25 cellular contexts compared by ENCODE assay signal in genomic region chr12:93712204-93712603, GRCh38. TPM values are rescaled to one million over a fixed set of nuclear protein-coding genes. Genes with fewer than 3 reads are reported as not detected.
DNase-seq lines count a peak whose midpoint lies in the region; ATAC-seq and TF ChIP-seq lines count a peak whose summit lies in the region.
"Had no signal": no experiment of that assay in that cellular context is flagged by ENCODE, and none has a peak within 500 bp of the region (broad histone marks: within the 10 kb centered on the region; RNA-seq: fewer than 3 reads in every experiment).

No MANE protein-coding gene starts in this region.

- H2BK120ac ChIP-seq in mesendoderm (ENCODE audit: low read depth, low read length): no peak overlapping the region

- H4K5ac ChIP-seq in mesendoderm (ENCODE audit: low read length): no peak overlapping the region

- no peak overlapping the region for H3K9ac ChIP-seq in mesendoderm (ENCODE audit: low read length)

- H3K4me1 Mint-ChIP-seq in T-helper 17 cell (peaks cover 3% of the 10 kb centered on the region), mesothelial cell of epicardium (peaks cover 5% of the 10 kb centered on the region)
- H3K4me1 Mint-ChIP-seq in activated T-cell treated with anti-CD3 and anti-CD28 coated beads, Interleukin-2, amount 50 U/mL, for 4 hours (ENCODE audit: low read depth): peaks cover 2% of the 10 kb centered on the region

- H3K27me3 ChIP-seq in gastrocnemius medialis (no peaks in the 10 kb centered on the region), mesendoderm (ENCODE audit: insufficient read depth, low read length, poor library complexity) (no peaks in the 10 kb centered on the region)
- H3K27me3 ChIP-seq: adrenal gland, brain microvascular endothelial cell, colonic mucosa had no signal

- ATAC-seq in T-helper 17 cell (no peak), left lobe of liver (peak; percentile 37), gastrocnemius medialis (no peak), HG02763 (IDR thresholded peaks at IDR 0.05; ENCODE audit: unreplicated experiment) (no peak)
- ATAC-seq in activated T-cell treated with anti-CD3 and anti-CD28 coated beads, Interleukin-2, amount 50 U/mL, for 4 hours: no peak
- ATAC-seq: activated CD8-positive, alpha-beta T cell treated with anti-CD3 and anti-CD28 coated beads for 36 hours; effector memory CD8-positive, alpha-beta T cell; naive thymus-derived CD4-positive, alpha-beta T cell; stimulated activated naive CD8-positive, alpha-beta T cell treated with anti-CD3 and anti-CD28 coated beads, Interleukin-15, Interleukin-2, amounts not matched to agents 100 U/mL and 50 U/mL, for 24 hours had no signal

- no peak overlapping the region for H3K56ac ChIP-seq in mesendoderm (ENCODE audit: low read length)

- no peaks in the 10 kb centered on the region for H3K36me3 Mint-ChIP-seq in T-helper 17 cell (ENCODE audit: low read depth)
- peaks cover 14% of the 10 kb centered on the region for H3K36me3 Mint-ChIP-seq in activated T-cell treated with anti-CD3 and anti-CD28 coated beads, Interleukin-2, amount 50 U/mL, for 4 hours (ENCODE audit: insufficient read depth)
- H3K36me3 Mint-ChIP-seq in mesothelial cell of epicardium: peaks cover 11% of the 10 kb centered on the region

- no peaks in the 10 kb centered on the region for H3K79me2 ChIP-seq in mesendoderm (ENCODE audit: control insufficient read depth, insufficient read depth, low read length)

- H3K9me3 Mint-ChIP-seq in activated T-cell treated with anti-CD3 and anti-CD28 coated beads, Interleukin-2, amount 50 U/mL, for 4 hours: peaks cover 12% of the 10 kb centered on the region
- H3K9me3 Mint-ChIP-seq in mesothelial cell of epicardium: peaks cover 27% of the 10 kb centered on the region
- H3K9me3 Mint-ChIP-seq: effector memory CD8-positive, alpha-beta T cell had no signal

- no peak overlapping the region for H3K4me2 ChIP-seq in mesendoderm (ENCODE audit: low read length)

- H3K36me3 ChIP-seq in HEK293 (ENCODE audit: control insufficient read depth in 2 of 2, insufficient read depth in 1 of 2, low read length in 2 of 2) (no peaks in the 10 kb centered on the region), gastrocnemius medialis (peaks cover 0 to 4% of the 10 kb centered on the region in 2 donors), mesendoderm (ENCODE audit: control insufficient read depth, insufficient read depth, low read length) (no peaks in the 10 kb centered on the region)
- H3K36me3 ChIP-seq: adrenal gland, brain microvascular endothelial cell, colonic mucosa had no signal

- in situ Hi-C loops in gastrocnemius medialis (cut with MboI; ENCODE audit: low sequenced_read_pairs in 4 of 4): no loop called here

- 100% methylated on average over 1 of the region's 3 CpGs for WGBS in mesendoderm (ENCODE audit: extremely low coverage, insufficient coverage, low lambda C conversion rate)

- no peak overlapping the region for H3K18ac ChIP-seq in mesendoderm (ENCODE audit: low read length)

- no peak overlapping the region for H2BK15ac ChIP-seq in mesendoderm (replicated peaks; ENCODE audit: low read depth)

- no peak overlapping the region for H3K4ac ChIP-seq in mesendoderm (ENCODE audit: low read depth, low read length)

- TF ChIP-seq POLR2A in gastrocnemius medialis (IDR thresholded peaks at IDR 0.05): no peak

- H3K27ac Mint-ChIP-seq in T-helper 17 cell (peak overlapping the region; percentile 16), mesothelial cell of epicardium (no peak overlapping the region)
- H3K27ac Mint-ChIP-seq: activated CD8-positive, alpha-beta T cell treated with anti-CD3 and anti-CD28 coated beads for 36 hours; CD8-positive, alpha-beta memory T cell; naive thymus-derived CD4-positive, alpha-beta T cell had no signal

- intact Hi-C loops in gastrocnemius medialis (cut with DNase I; ENCODE audit: low total_unique reads): no loop called here

- H3K4me1 ChIP-seq in HEK293 (ENCODE audit: control insufficient read depth, insufficient read depth, low read length) (0 out of 2 replicates have a peak, but pooled peaks cover 6% of the 10 kb centered on the region), gastrocnemius medialis (peaks cover 28 to 41% of the 10 kb centered on the region in 2 donors), mesendoderm (ENCODE audit: control insufficient read depth, low read depth, low read length) (no peaks in the 10 kb centered on the region)
- H3K4me1 ChIP-seq: colonic mucosa had no signal

- H3K23ac ChIP-seq in mesendoderm (ENCODE audit: low read length): no peak overlapping the region

- TF ChIP-seq CTCF in HEK293 (tag by site-specific recombination; IDR thresholded peaks at IDR 0.05) (no peak), gastrocnemius medialis (IDR thresholded peaks at IDR 0.05 in 4 of 5, conservative IDR thresholded peaks at IDR 0.05 in 1 of 5) (no peak), mesothelial cell of epicardium (IDR thresholded peaks at IDR 0.05; ENCODE audit: unreplicated experiment) (no peak)

- no peak overlapping the region for H2AK5ac ChIP-seq in mesendoderm (ENCODE audit: low read length)

- CTCF ChIA-PET in HEK293 (lab: Yijun Ruan, JAX): interaction anchor here (0.6 kb wide), 2 partner anchors 208 to 391 kb away, joined by 3 read pairs; no protein-coding TSS in a partner anchor

- H3K27me3 Mint-ChIP-seq in T-helper 17 cell: no peaks in the 10 kb centered on the region
- no peaks in the 10 kb centered on the region for H3K27me3 Mint-ChIP-seq in activated T-cell treated with anti-CD3 and anti-CD28 coated beads, Interleukin-2, amount 50 U/mL, for 4 hours (ENCODE audit: low read depth)
- H3K27me3 Mint-ChIP-seq in mesothelial cell of epicardium (ENCODE audit: low read depth): no peaks in the 10 kb centered on the region
- H3K27me3 Mint-ChIP-seq: activated CD8-positive, alpha-beta T cell treated with anti-CD3 and anti-CD28 coated beads for 36 hours; CD8-positive, alpha-beta memory T cell; effector memory CD8-positive, alpha-beta T cell; naive thymus-derived CD4-positive, alpha-beta T cell had no signal

- H3K4me3 ChIP-seq in HEK293 (ENCODE audit: low read depth, low read length): no peak overlapping the region
- no peak overlapping the region for H3K4me3 ChIP-seq in gastrocnemius medialis
- H3K4me3 ChIP-seq in mesendoderm (ENCODE audit: low read length): no peak overlapping the region
- H3K4me3 ChIP-seq: adrenal gland, colonic mucosa had no signal

- DNase-seq in T-helper 17 cell: no peak
- DNase-seq in left lobe of liver (ENCODE audit: low spot score): no peak
- DNase-seq in gastrocnemius medialis: no peak
- DNase-seq in mesendoderm: no peak
- no peak for DNase-seq in activated T-cell treated with anti-CD3 and anti-CD28 coated beads, Interleukin-2, amount 50 U/mL, for 4 hours
- no peak for DNase-seq in mesothelial cell of epicardium (ENCODE audit: low spot score in 2 of 2, unreplicated experiment in 2 of 2)
- DNase-seq: activated CD4-positive, CD25-positive, alpha-beta regulatory T cell treated with anti-CD3 and anti-CD28 coated beads, Interleukin-2, amount 50 U/mL, for 72 hours; activated CD8-positive, alpha-beta T cell treated with anti-CD3 and anti-CD28 coated beads for 36 hours; activated gamma-delta T cell treated with Interleukin-2 at 50 U/mL for 16 hours; adrenal gland; brain microvascular endothelial cell; CD8-positive, alpha-beta memory T cell; colonic mucosa; DMS153; effector memory CD8-positive, alpha-beta T cell; mesenchymal stem cell; naive thymus-derived CD4-positive, alpha-beta T cell; NCI-H1436 treated with DMSO at 0.1 percent for 48 hours; NCI-H69; occipital lobe; stimulated activated CD4-positive, alpha-beta T cell treated with anti-CD3 and anti-CD28 coated beads, Interleukin-15, amount 100 ng/mL, for 24 hours; stimulated activated naive CD8-positive, alpha-beta T cell treated with anti-CD3 and anti-CD28 coated beads, Interleukin-15, Interleukin-2, amounts not matched to agents 100 U/mL and 50 U/mL, for 24 hours; trophoblast cell had no signal

- H3K4me3 Mint-ChIP-seq in T-helper 17 cell (no peak overlapping the region), mesothelial cell of epicardium (no peak overlapping the region)
- H3K4me3 Mint-ChIP-seq in activated T-cell treated with anti-CD3 and anti-CD28 coated beads, Interleukin-2, amount 50 U/mL, for 4 hours: no peak overlapping the region
- H3K4me3 Mint-ChIP-seq: activated CD8-positive, alpha-beta T cell treated with anti-CD3 and anti-CD28 coated beads for 36 hours; CD8-positive, alpha-beta memory T cell; effector memory CD8-positive, alpha-beta T cell; naive thymus-derived CD4-positive, alpha-beta T cell had no signal

- no peak overlapping the region for H4K8ac ChIP-seq in mesendoderm (ENCODE audit: low read depth, low read length)

- H3K9me3 ChIP-seq in HEK293 (ENCODE audit: control insufficient read depth, insufficient read depth, low read depth, low read length): no peaks in the 10 kb centered on the region
- no peaks in the 10 kb centered on the region for H3K9me3 ChIP-seq in T-helper 17 cell (ENCODE audit: control insufficient read depth, low read length, poor library complexity, severe bottlenecking)
- peaks cover 0 to 9% (median 0%) of the 10 kb centered on the region in 3 donors for H3K9me3 ChIP-seq in gastrocnemius medialis
- H3K9me3 ChIP-seq: colonic mucosa had no signal

- no peak overlapping the region for H2BK5ac ChIP-seq in mesendoderm (ENCODE audit: low read length)

- H3K27ac ChIP-seq in HEK293 (ENCODE audit: extremely low read depth, low read depth, low read length): no peak overlapping the region
- H3K27ac ChIP-seq in gastrocnemius medialis: peak overlapping the region in 3 of 4 donors; percentile 53 to 78 (median 74)
- H3K27ac ChIP-seq in mesendoderm (ENCODE audit: low read depth, low read length): no peak overlapping the region
- H3K27ac ChIP-seq: brain microvascular endothelial cell, colonic mucosa had no signal

- H3K79me1 ChIP-seq in mesendoderm (ENCODE audit: low read length): no peaks in the 10 kb centered on the region

- POLR2A ChIA-PET in HEK293 (lab: Yijun Ruan, JAX): no interaction called here

TF ChIP-seq in HEK293, 187 proteins besides CTCF, POLR2A, EP300 and RAD21 (continues in another document):
- TF ChIP-seq MZF1 (tag by site-specific recombination; IDR thresholded peaks at IDR 0.05; ENCODE audit: borderline replicate concordance): no peak
- no peak for TF ChIP-seq ZNF48 (tag by site-specific recombination; IDR thresholded peaks at IDR 0.05)
- TF ChIP-seq ZNF302 (tag by site-specific recombination; IDR thresholded peaks at IDR 0.05; ENCODE audit: low read depth): no peak

RNA-seq across cellular contexts. Expression of gene CRADD, which starts 35.0 kb away (rescaled TPM):
- total RNA-seq in T-helper 17 cell: 10 to 100 TPM; 13.0 to 14.4 TPM
- total RNA-seq in left lobe of liver: 27.0 TPM
- total RNA-seq in gastrocnemius medialis: 10 to 100 TPM; 19.4 to 28.7 (median 22.6) TPM
- polyA plus RNA-seq in mesendoderm (2013, experiment 1 of 2): 5.3 TPM
- polyA plus RNA-seq in mesendoderm (2013, experiment 2 of 2): 6.1 TPM
- 1 to 10 TPM; 6.9 to 9.9 (median 8.7) TPM for total RNA-seq in activated T-cell treated with anti-CD3 and anti-CD28 coated beads, Interleukin-2, amount 50 U/mL, for 4 hours
- 6.3 to 7.0 TPM (median 6.6 TPM) in 3 replicates for total RNA-seq in mesothelial cell of epicardium

Comparison
In these comparisons a context has a peak if more than half of its experiments do, and no peak if none do; other contexts are left out.
1. H3K27ac ChIP-seq: peak in gastrocnemius medialis (3 of 4); none in HEK293 (single experiment) and mesendoderm (single experiment).